Comparison of ENCODE assay signal across 20 cellular contexts in the genomic region with DNA sequence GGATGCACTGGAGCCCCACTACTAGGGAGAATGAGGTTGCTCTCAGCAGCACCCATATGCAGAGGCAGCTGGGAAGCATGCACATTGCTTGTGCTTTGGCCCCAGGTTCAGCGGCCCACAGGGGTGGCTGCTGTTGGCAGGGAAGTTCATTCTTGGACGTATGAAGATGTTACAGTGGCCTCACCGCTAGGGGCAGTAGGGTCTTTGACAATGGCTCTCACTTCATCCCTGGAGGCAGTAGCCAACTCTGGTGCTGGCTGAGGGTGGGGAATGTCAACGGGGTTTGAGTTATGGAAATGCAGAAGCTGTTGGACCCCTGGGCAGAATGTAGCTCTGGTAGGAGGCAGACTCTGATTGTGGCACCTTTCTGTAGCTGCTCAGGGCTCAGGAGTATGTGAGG.
A peak's percentile ranks its signal among the peaks of the same experiment; 100 is the strongest.
DNase-seq lines count a peak whose midpoint lies in the region; ATAC-seq and TF ChIP-seq lines count a peak whose summit lies in the region.
"Had no signal": no experiment of that assay in that cellular context is flagged by ENCODE, and none has a peak within 500 bp of the region (broad histone marks: within the 10 kb centered on the region; RNA-seq: fewer than 3 reads in every experiment).

No MANE protein-coding gene starts in this region.

- H3K4me3 ChIP-seq in WI38 (ENCODE audit: low read depth, low read length) (no peak overlapping the region), body of pancreas (no peak overlapping the region)
- H3K4me3 ChIP-seq: BLaER1 treated with 17β-estradiol and CSF1 and Interleukin-3, amounts not matched to agents 10 nM and 100 nM had no signal

- H3K9me3 ChIP-seq in body of pancreas, result no peaks in the 10 kb centered on the region

- H3K4me1 ChIP-seq in body of pancreas, result no peaks in the 10 kb centered on the region
- H3K4me1 ChIP-seq: BLaER1 treated with 17β-estradiol and CSF1 and Interleukin-3, amounts not matched to agents 10 nM and 100 nM had no signal

- POLR2A ChIA-PET in HEK293T (lab: Yijun Ruan, JAX), result no interaction called here

- no peaks in the 10 kb centered on the region for H3K27me3 ChIP-seq in body of pancreas
- H3K27me3 ChIP-seq: BLaER1 treated with 17β-estradiol and CSF1 and Interleukin-3, amounts not matched to agents 10 nM and 100 nM had no signal

- ATAC-seq in GM21528 (IDR thresholded peaks at IDR 0.05; ENCODE audit: low FRiP score, unreplicated experiment) (no peak), body of pancreas (no peak), GM19324 (IDR thresholded peaks at IDR 0.05; ENCODE audit: low FRiP score, unreplicated experiment) (no peak)
- ATAC-seq: SK-N-SH treated with all-trans-retinoic acid at 6 μM for 48 hours had no signal

- H3K36me3 ChIP-seq in body of pancreas (replicated peaks in 1 of 2; ENCODE audit: insufficient read depth in 1 of 2, low read depth in 2 of 2), result no peaks in the 10 kb centered on the region
- H3K36me3 ChIP-seq: BLaER1 treated with 17β-estradiol and CSF1 and Interleukin-3, amounts not matched to agents 10 nM and 100 nM had no signal

- intact Hi-C loops in body of pancreas (cut with DNase I), result no loop called here

- WGBS in body of pancreas, 2 donors, result 91 to 100% methylated on average over 2 to 4 of the region's 4 CpGs

- H3K27ac ChIP-seq in 22Rv1 (no peak overlapping the region), body of pancreas (no peak overlapping the region)
- H3K27ac ChIP-seq: BLaER1 treated with 17β-estradiol and CSF1 and Interleukin-3, amounts not matched to agents 10 nM and 100 nM; KMS-11 had no signal

- no peak for TF ChIP-seq POLR2A in body of pancreas (IDR thresholded peaks at IDR 0.05)

- CTCF ChIA-PET in HEK293T (lab: Yijun Ruan, JAX), result interaction anchor here (0.6 kb wide), 1 partner anchor 17 kb away, joined by 3 read pairs; no protein-coding TSS in a partner anchor

- TF ChIP-seq CTCF in 22Rv1 (IDR thresholded peaks at IDR 0.05) (peak; percentile 29; the same call in 1 of the 2 replicates), WI38 (IDR thresholded peaks at IDR 0.05; ENCODE audit: low read depth, low read length) (0 out of 2 replicates have a peak, but pooled peaks have one; percentile 3), body of pancreas (IDR thresholded peaks at IDR 0.05) (no peak)

- DNase-seq in HEK293T (ENCODE audit: extremely low spot score) (peak; percentile 32), iPS DF 4.7 (ENCODE audit: extremely low read depth, low spot score) (peak; percentile 19), DMS79 (lab: John Stamatoyannopoulos, UW) (no peak), body of pancreas (no peak)
- DNase-seq: CD8-positive, alpha-beta memory T cell; DMS79 treated with DMSO at 0.1 percent for 48 hours; GDM1; HCEC 1CT; NCI-H1048; NCI-H1436 treated with DMSO at 0.1 percent for 48 hours; NCI-H2227 treated with DMSO at 0.1 percent for 48 hours; NCI-H524; SHP77 had no signal

TF ChIP-seq in HEK293T, 16 proteins besides CTCF, POLR2A, EP300 and RAD21:
- TF ChIP-seq ARNT (IDR thresholded peaks at IDR 0.05) (no peak), L3MBTL2 (conservative IDR thresholded peaks at IDR 0.05) (no peak), ELF4 (IDR thresholded peaks at IDR 0.05) (no peak), FOXA1 (IDR thresholded peaks at IDR 0.05) (no peak), LEF1 (IDR thresholded peaks at IDR 0.05; ENCODE audit: borderline replicate concordance) (no peak), SUZ12 (IDR thresholded peaks at IDR 0.05) (no peak), TARDBP (IDR thresholded peaks at IDR 0.05) (no peak), NFRKB (IDR thresholded peaks at IDR 0.05) (no peak), FOXM1 (IDR thresholded peaks at IDR 0.05; ENCODE audit: borderline replicate concordance) (no peak), CTBP1 (IDR thresholded peaks at IDR 0.05; ENCODE audit: borderline replicate concordance) (no peak), HDGF (IDR thresholded peaks at IDR 0.05; ENCODE audit: borderline replicate concordance) (no peak), ZNF384 (IDR thresholded peaks at IDR 0.05) (no peak), BHLHE40 (IDR thresholded peaks at IDR 0.05; ENCODE audit: borderline replicate concordance) (no peak), SP1 (IDR thresholded peaks at IDR 0.05) (no peak), FOXK2 (IDR thresholded peaks at IDR 0.05) (no peak)
- TF ChIP-seq, protein P1, sequence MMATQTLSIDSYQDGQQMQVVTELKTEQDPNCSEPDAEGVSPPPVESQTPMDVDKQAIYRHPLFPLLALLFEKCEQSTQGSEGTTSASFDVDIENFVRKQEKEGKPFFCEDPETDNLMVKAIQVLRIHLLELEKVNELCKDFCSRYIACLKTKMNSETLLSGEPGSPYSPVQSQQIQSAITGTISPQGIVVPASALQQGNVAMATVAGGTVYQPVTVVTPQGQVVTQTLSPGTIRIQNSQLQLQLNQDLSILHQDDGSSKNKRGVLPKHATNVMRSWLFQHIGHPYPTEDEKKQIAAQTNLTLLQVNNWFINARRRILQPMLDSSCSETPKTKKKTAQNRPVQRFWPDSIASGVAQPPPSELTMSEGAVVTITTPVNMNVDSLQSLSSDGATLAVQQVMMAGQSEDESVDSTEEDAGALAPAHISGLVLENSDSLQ (IDR thresholded peaks at IDR 0.05), result no peak

Comparison
In these comparisons a context has a peak if more than half of its experiments do, and no peak if none do; other contexts are left out.
1. CTCF ChIP-seq: peak in 22Rv1 (single experiment) and WI38 (single experiment); none in body of pancreas (0 of 7).
2. DNase-seq: peak in HEK293T (single experiment) and iPS DF 4.7 (single experiment); none in DMS79 (single experiment) and body of pancreas (0 of 4).